In the genomic region with DNA sequence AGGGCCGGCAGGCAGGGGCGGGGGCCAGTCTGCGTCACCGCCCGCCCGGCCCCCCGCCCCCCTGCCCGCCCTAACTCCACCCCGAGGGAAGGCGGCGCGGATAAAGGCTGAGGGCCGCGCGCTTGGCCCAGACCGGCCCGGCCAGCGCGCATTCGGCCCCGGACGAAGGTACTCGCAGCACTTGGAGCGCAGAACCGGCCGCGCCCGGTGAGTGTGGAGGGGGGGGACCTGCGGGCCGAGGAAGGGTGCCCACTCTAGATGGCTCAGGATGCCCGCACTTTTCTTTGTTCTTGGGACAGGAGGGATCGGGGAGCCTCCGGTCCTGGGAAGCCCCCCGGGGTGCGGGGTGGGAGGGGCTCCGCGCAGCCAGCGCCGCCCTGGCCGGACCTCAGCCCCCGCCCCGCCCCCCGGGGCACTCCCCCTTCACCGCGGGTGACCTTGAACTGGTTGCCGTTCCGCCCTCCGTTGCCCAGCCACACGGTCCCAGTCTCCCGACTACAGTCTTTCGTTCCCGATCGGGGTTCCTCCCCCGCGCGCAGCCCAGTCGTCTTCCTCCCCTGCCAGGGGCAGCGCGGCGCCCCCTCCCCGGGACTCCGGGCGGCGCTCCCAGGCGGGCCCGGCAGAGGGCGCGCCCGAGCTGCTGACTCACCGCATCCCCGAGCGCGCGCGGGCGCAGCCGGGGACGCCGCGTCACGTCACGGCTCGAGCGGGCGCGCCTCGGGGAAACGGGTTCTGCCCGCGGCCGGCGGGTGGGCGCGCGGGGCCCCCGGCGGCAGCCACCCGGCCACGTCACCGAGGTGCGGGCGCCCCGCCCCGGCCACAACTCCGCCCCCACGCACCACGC, we compare ENCODE assay signal across 1 cellular context.
TF ChIP-seq lines count a peak whose summit lies in the region.

MIDN (plus strand) TSS at position 130 of the 844 bp plus-strand sequence. CDS start 1,714 bp downstream, outside the sequence.

TF ChIP-seq in HEK293, 187 proteins besides CTCF, POLR2A, EP300 and RAD21 (continued from another document and continues in another):
- TF ChIP-seq ZSCAN18 (tag by site-specific recombination; IDR thresholded peaks at IDR 0.05), result no peak
- TF ChIP-seq ZNF610 (tag by site-specific recombination; IDR thresholded peaks at IDR 0.05; ENCODE audit: borderline replicate concordance), result no peak
- no peak for TF ChIP-seq ZNF621 (tag by site-specific recombination; IDR thresholded peaks at IDR 0.05)
- no peak for TF ChIP-seq ZNF366 (tag by site-specific recombination; conservative IDR thresholded peaks at IDR 0.05)
- no peak for TF ChIP-seq ZBTB21 (tag by site-specific recombination; IDR thresholded peaks at IDR 0.05)
- peak; percentile 85 for TF ChIP-seq IKZF3 (tag by site-specific recombination; IDR thresholded peaks at IDR 0.05)
- TF ChIP-seq GLIS2 (tag by site-specific recombination; IDR thresholded peaks at IDR 0.05), result peak; percentile 76
- TF ChIP-seq ZNF335 (tag by site-specific recombination; conservative IDR thresholded peaks at IDR 0.05), result peak; percentile 88
- no peak for TF ChIP-seq ZNF544 (tag by site-specific recombination; IDR thresholded peaks at IDR 0.05)
- TF ChIP-seq ZNF529 (tag by site-specific recombination; IDR thresholded peaks at IDR 0.05; ENCODE audit: insufficient replicate concordance), result no peak
- peak; percentile 56; the same call in 1 of the 2 replicates for TF ChIP-seq ZNF391 (tag by site-specific recombination; IDR thresholded peaks at IDR 0.05; ENCODE audit: borderline replicate concordance, low read depth)
- TF ChIP-seq YY1 (tag by site-specific recombination; IDR thresholded peaks at IDR 0.05), result no peak
- TF ChIP-seq BCL11A (tag by site-specific recombination; IDR thresholded peaks at IDR 0.05; ENCODE audit: low read depth), result peak; percentile 39; the same call in 1 of the 2 replicates
- TF ChIP-seq GLIS1 (tag by site-specific recombination; IDR thresholded peaks at IDR 0.05), result peak; percentile 89
- TF ChIP-seq ZNF660 (tag by site-specific recombination; IDR thresholded peaks at IDR 0.05), result no peak; the same call in none of the 2 replicates
- no peak for TF ChIP-seq PRDM6 (tag by site-specific recombination; IDR thresholded peaks at IDR 0.05)
- no peak for TF ChIP-seq ZNF114 (tag by site-specific recombination; IDR thresholded peaks at IDR 0.05)
- TF ChIP-seq, protein P1, sequence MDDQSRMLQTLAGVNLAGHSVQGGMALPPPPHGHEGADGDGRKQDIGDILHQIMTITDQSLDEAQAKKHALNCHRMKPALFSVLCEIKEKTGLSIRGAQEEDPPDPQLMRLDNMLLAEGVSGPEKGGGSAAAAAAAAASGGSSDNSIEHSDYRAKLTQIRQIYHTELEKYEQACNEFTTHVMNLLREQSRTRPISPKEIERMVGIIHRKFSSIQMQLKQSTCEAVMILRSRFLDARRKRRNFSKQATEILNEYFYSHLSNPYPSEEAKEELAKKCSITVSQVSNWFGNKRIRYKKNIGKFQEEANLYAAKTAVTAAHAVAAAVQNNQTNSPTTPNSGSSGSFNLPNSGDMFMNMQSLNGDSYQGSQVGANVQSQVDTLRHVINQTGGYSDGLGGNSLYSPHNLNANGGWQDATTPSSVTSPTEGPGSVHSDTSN (CRISPR knock-in tag; IDR thresholded peaks at IDR 0.05), result no peak
- TF ChIP-seq SCRT2 (tag by site-specific recombination; IDR thresholded peaks at IDR 0.05), result no peak
- no peak for TF ChIP-seq ZNF768 (tag by site-specific recombination; IDR thresholded peaks at IDR 0.05)
- no peak for TF ChIP-seq ZNF274 (IDR thresholded peaks at IDR 0.05; ENCODE audit: low read length)
- TF ChIP-seq ZNF274 (tag by site-specific recombination; IDR thresholded peaks at IDR 0.05; ENCODE audit: borderline replicate concordance), result no peak
- no peak for TF ChIP-seq ZNF184 (tag by site-specific recombination; IDR thresholded peaks at IDR 0.05)
- no peak for TF ChIP-seq ZNF580 (tag by site-specific recombination; IDR thresholded peaks at IDR 0.05)
- TF ChIP-seq ZNF837 (tag by site-specific recombination; IDR thresholded peaks at IDR 0.05), result no peak
- peak; percentile 83 for TF ChIP-seq KLF1 (tag by site-specific recombination; IDR thresholded peaks at IDR 0.05)
- TF ChIP-seq ZNF302 (tag by site-specific recombination; IDR thresholded peaks at IDR 0.05; ENCODE audit: low read depth), result no peak
- TF ChIP-seq ZNF23 (tag by site-specific recombination; IDR thresholded peaks at IDR 0.05; ENCODE audit: borderline replicate concordance), result no peak
- peak; percentile 59; the same call in 1 of the 2 replicates for TF ChIP-seq ZBTB17 (tag by site-specific recombination; IDR thresholded peaks at IDR 0.05)
- TF ChIP-seq ZNF76 (tag by site-specific recombination; IDR thresholded peaks at IDR 0.05; ENCODE audit: borderline replicate concordance, low read depth), result peak; percentile 13; the same call in 1 of the 2 replicates
- no peak for TF ChIP-seq ZNF16 (tag by site-specific recombination; IDR thresholded peaks at IDR 0.05; ENCODE audit: low read depth)
- no peak for TF ChIP-seq ZBTB44 (tag by site-specific recombination; IDR thresholded peaks at IDR 0.05)
- no peak for TF ChIP-seq ZNF530 (tag by site-specific recombination; IDR thresholded peaks at IDR 0.05; ENCODE audit: low read depth)
- TF ChIP-seq, protein P2, sequence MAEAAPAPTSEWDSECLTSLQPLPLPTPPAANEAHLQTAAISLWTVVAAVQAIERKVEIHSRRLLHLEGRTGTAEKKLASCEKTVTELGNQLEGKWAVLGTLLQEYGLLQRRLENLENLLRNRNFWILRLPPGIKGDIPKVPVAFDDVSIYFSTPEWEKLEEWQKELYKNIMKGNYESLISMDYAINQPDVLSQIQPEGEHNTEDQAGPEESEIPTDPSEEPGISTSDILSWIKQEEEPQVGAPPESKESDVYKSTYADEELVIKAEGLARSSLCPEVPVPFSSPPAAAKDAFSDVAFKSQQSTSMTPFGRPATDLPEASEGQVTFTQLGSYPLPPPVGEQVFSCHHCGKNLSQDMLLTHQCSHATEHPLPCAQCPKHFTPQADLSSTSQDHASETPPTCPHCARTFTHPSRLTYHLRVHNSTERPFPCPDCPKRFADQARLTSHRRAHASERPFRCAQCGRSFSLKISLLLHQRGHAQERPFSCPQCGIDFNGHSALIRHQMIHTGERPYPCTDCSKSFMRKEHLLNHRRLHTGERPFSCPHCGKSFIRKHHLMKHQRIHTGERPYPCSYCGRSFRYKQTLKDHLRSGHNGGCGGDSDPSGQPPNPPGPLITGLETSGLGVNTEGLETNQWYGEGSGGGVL (tag by site-specific recombination; IDR thresholded peaks at IDR 0.05), result peak; percentile 67
- TF ChIP-seq ZNF785 (tag by site-specific recombination; IDR thresholded peaks at IDR 0.05), result no peak
- no peak for TF ChIP-seq ZNF248 (tag by site-specific recombination; IDR thresholded peaks at IDR 0.05)
- no peak for TF ChIP-seq ZNF473 (tag by site-specific recombination; IDR thresholded peaks at IDR 0.05)
- no peak for TF ChIP-seq ZNF214 (tag by site-specific recombination; IDR thresholded peaks at IDR 0.05; ENCODE audit: borderline replicate concordance)
- no peak for TF ChIP-seq ZNF354C (tag by site-specific recombination; IDR thresholded peaks at IDR 0.05; ENCODE audit: borderline replicate concordance, low read depth)
- no peak; the same call in 1 of the 2 replicates for TF ChIP-seq ZNF626 (tag by site-specific recombination; IDR thresholded peaks at IDR 0.05)
- TF ChIP-seq ZBTB1 (tag by site-specific recombination; IDR thresholded peaks at IDR 0.05), result 0 out of 2 replicates have a peak, but pooled peaks have one; percentile 46
- TF ChIP-seq, protein P3, sequence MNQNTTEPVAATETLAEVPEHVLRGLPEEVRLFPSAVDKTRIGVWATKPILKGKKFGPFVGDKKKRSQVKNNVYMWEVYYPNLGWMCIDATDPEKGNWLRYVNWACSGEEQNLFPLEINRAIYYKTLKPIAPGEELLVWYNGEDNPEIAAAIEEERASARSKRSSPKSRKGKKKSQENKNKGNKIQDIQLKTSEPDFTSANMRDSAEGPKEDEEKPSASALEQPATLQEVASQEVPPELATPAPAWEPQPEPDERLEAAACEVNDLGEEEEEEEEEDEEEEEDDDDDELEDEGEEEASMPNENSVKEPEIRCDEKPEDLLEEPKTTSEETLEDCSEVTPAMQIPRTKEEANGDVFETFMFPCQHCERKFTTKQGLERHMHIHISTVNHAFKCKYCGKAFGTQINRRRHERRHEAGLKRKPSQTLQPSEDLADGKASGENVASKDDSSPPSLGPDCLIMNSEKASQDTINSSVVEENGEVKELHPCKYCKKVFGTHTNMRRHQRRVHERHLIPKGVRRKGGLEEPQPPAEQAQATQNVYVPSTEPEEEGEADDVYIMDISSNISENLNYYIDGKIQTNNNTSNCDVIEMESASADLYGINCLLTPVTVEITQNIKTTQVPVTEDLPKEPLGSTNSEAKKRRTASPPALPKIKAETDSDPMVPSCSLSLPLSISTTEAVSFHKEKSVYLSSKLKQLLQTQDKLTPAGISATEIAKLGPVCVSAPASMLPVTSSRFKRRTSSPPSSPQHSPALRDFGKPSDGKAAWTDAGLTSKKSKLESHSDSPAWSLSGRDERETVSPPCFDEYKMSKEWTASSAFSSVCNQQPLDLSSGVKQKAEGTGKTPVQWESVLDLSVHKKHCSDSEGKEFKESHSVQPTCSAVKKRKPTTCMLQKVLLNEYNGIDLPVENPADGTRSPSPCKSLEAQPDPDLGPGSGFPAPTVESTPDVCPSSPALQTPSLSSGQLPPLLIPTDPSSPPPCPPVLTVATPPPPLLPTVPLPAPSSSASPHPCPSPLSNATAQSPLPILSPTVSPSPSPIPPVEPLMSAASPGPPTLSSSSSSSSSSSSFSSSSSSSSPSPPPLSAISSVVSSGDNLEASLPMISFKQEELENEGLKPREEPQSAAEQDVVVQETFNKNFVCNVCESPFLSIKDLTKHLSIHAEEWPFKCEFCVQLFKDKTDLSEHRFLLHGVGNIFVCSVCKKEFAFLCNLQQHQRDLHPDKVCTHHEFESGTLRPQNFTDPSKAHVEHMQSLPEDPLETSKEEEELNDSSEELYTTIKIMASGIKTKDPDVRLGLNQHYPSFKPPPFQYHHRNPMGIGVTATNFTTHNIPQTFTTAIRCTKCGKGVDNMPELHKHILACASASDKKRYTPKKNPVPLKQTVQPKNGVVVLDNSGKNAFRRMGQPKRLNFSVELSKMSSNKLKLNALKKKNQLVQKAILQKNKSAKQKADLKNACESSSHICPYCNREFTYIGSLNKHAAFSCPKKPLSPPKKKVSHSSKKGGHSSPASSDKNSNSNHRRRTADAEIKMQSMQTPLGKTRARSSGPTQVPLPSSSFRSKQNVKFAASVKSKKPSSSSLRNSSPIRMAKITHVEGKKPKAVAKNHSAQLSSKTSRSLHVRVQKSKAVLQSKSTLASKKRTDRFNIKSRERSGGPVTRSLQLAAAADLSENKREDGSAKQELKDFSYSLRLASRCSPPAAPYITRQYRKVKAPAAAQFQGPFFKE (tag by site-specific recombination; IDR thresholded peaks at IDR 0.05; ENCODE audit: borderline replicate concordance), result no peak
- no peak for TF ChIP-seq ZBTB49 (tag by site-specific recombination; IDR thresholded peaks at IDR 0.05; ENCODE audit: low read depth)
- TF ChIP-seq BCL11B (tag by site-specific recombination; IDR thresholded peaks at IDR 0.05; ENCODE audit: low read depth), result peak; percentile 82
- peak; percentile 55; the same call in 1 of the 2 replicates for TF ChIP-seq ZIC2 (tag by site-specific recombination; IDR thresholded peaks at IDR 0.05)
